In the genomic region with DNA sequence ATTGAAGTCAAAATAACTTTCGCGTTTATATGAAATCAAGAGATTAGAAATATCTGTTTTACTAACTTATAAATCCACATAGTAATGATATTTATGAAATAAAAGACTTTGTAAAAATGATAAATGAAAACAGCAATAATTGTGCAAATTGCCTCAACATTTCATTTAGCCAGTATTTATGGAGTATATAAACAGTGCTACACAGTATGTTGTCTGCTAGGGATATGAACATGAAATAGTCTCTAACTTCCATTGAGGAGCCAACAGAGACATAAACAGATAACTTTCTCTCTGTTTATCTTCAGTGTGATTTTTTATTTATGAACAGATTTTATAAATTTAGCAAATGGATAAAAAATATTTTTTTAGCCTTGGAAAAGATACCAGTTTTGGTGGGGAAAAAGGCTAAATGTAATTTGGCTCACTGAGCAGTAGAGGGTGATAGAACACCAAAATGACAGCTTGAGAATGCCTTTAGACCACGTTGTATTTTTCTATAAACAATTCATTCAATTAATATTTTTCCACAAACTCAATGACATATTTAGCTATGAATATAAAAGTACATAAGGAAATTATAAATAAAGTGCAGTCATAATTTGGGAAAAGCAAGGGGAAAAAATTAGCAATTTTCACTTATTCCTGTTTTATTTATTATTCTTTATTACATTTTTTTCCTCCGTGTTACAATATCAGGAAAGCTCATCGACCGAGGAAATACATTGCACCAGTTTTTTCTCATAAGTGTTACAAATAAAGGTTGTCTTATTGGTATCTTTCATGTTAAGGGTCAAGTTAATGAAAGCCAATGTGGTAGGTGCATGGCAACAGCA, we compare ENCODE assay signal across 8 cellular contexts. TPM values are rescaled to one million over a fixed set of nuclear protein-coding genes. Genes with fewer than 3 reads are reported as not detected.
DNase-seq lines count a peak whose midpoint lies in the region; ATAC-seq and TF ChIP-seq lines count a peak whose summit lies in the region.

No MANE protein-coding gene starts in this region.

- intact Hi-C loops in HCT116 (cut with micrococcal nuclease), result loop anchor here (1.0 to 2.0 kb wide), 4 partner anchors 49 to 600 kb away; a partner anchor contains a TSS

- H3K27ac Mint-ChIP-seq in CD4-positive, CD25-positive, alpha-beta regulatory T cell, result no peak overlapping the region
- H3K27ac Mint-ChIP-seq in memory B cell, result no peak overlapping the region
- H3K27ac Mint-ChIP-seq in T-helper 2 cell treated with Interferon-gamma antibody and Interleukin-4, amounts not matched to agents 5 μg/mL and 100 μg/mL, for 36 hours, result no peak overlapping the region

- CTCF ChIA-PET in HCT116 (lab: Charles Lee), result interaction anchor here (0.7 to 3.3 kb wide), 10 partner anchors 10 to 730 kb away, joined by 3 to 52 read pairs (median 4); a partner anchor contains a TSS

- peak; percentile 55 to 62 for ATAC-seq in CD4-positive, CD25-positive, alpha-beta regulatory T cell (ENCODE audit: low read depth in 2 of 2)
- ATAC-seq in HCT116 (peak; percentile 79), memory B cell (ENCODE audit: low read depth) (peak; percentile 65), GM21515 (IDR thresholded peaks at IDR 0.05; ENCODE audit: unreplicated experiment) (no peak)

- TF ChIP-seq CTCF in HCT116 (IDR thresholded peaks at IDR 0.05 in 2 of 3, conservative IDR thresholded peaks at IDR 0.05 in 1 of 3; ENCODE audit: borderline replicate concordance in 1 of 3, insufficient read depth in 1 of 3, low read depth in 2 of 3, low read length in 2 of 3) (peak; percentile 72 to 80 (median 75)), choroid plexus epithelial cell (conservative IDR thresholded peaks at IDR 0.05; ENCODE audit: low read depth, low read length) (peak; percentile 82)

- no peaks in the 10 kb centered on the region for H3K9me2 ChIP-seq in HCT116 (ENCODE audit: insufficient read depth)

- H3K9me3 Mint-ChIP-seq in CD4-positive, CD25-positive, alpha-beta regulatory T cell, result peaks cover 0 to 10% (median 0%) of the 10 kb centered on the region in 7 donors
- no peaks in the 10 kb centered on the region for H3K9me3 Mint-ChIP-seq in memory B cell
- H3K9me3 Mint-ChIP-seq in T-helper 2 cell treated with Interferon-gamma antibody and Interleukin-4, amounts not matched to agents 5 μg/mL and 100 μg/mL, for 36 hours, result peaks cover 17% of the 10 kb centered on the region

- H3K4me1 Mint-ChIP-seq in CD4-positive, CD25-positive, alpha-beta regulatory T cell, result no peaks in the 10 kb centered on the region
- no peaks in the 10 kb centered on the region for H3K4me1 Mint-ChIP-seq in memory B cell
- H3K4me1 Mint-ChIP-seq in T-helper 2 cell treated with Interferon-gamma antibody and Interleukin-4, amounts not matched to agents 5 μg/mL and 100 μg/mL, for 36 hours (ENCODE audit: low read depth), result peaks cover 7% of the 10 kb centered on the region

- H3K36me3 ChIP-seq in CD4-positive, CD25-positive, alpha-beta regulatory T cell (ENCODE audit: control insufficient read depth, insufficient read depth, low read length), result no peaks in the 10 kb centered on the region
- H3K36me3 ChIP-seq in HCT116 (ENCODE audit: control insufficient read depth in 1 of 2, insufficient read depth in 2 of 2, low read length in 2 of 2), result no peaks in the 10 kb centered on the region

- peaks cover 7 to 11% of the 10 kb centered on the region in 2 experiments for H3K9me3 ChIP-seq in CD4-positive, CD25-positive, alpha-beta regulatory T cell (ENCODE audit: control insufficient read depth in 2 of 2, low read length in 2 of 2)
- H3K9me3 ChIP-seq in HCT116 (ENCODE audit: control insufficient read depth in 1 of 2, insufficient read depth in 1 of 2, low read depth in 1 of 2, low read length in 2 of 2), result no peaks in the 10 kb centered on the region

- H2AFZ ChIP-seq in HCT116 (ENCODE audit: low read depth, low read length, poor library complexity, severe bottlenecking), result peak overlapping the region; percentile 81

- no TSS peak for BruUV-seq in HCT116 (replicated peaks; lab: Mats Ljungman, UMichigan)

- no peaks in the 10 kb centered on the region for H3K36me3 Mint-ChIP-seq in CD4-positive, CD25-positive, alpha-beta regulatory T cell
- H3K36me3 Mint-ChIP-seq in memory B cell, result no peaks in the 10 kb centered on the region
- peaks cover 7% of the 10 kb centered on the region for H3K36me3 Mint-ChIP-seq in T-helper 2 cell treated with Interferon-gamma antibody and Interleukin-4, amounts not matched to agents 5 μg/mL and 100 μg/mL, for 36 hours (ENCODE audit: low read depth)

- no peak overlapping the region for H3K4me3 ChIP-seq in CD4-positive, CD25-positive, alpha-beta regulatory T cell (ENCODE audit: low read depth, low read length)
- no peak overlapping the region for H3K4me3 ChIP-seq in HCT116 (replicated peaks in 1 of 2; ENCODE audit: low read depth in 1 of 2, low read length in 2 of 2)
- no peak overlapping the region for H3K4me3 ChIP-seq in choroid plexus epithelial cell (ENCODE audit: low read depth, low read length)

- H3K27me3 ChIP-seq in CD4-positive, CD25-positive, alpha-beta regulatory T cell (ENCODE audit: control insufficient read depth, insufficient read depth, low read length), result peaks cover 12% of the 10 kb centered on the region
- no peaks in the 10 kb centered on the region for H3K27me3 ChIP-seq in HCT116 (ENCODE audit: insufficient read depth, low read length)

- RAD21 ChIA-PET in HCT116 (lab: Charles Lee; ENCODE audit: low non-redundant PET in 1 of 2, low total read pairs in 2 of 2, uncharacterized antibody in 2 of 2, unreplicated experiment in 2 of 2), result interaction anchor here (1.0 to 1.1 kb wide), 2 partner anchors 131 to 132 kb away, joined by 4 to 6 read pairs; no protein-coding TSS in a partner anchor

- TF ChIP-seq POLR2A in HCT116 (IDR thresholded peaks at IDR 0.05; ENCODE audit: borderline replicate concordance, extremely low read depth, insufficient read depth, insufficient read length), result no peak

- no peak overlapping the region for H3K9ac ChIP-seq in HCT116 (ENCODE audit: low read length)

- H3K27me3 Mint-ChIP-seq in CD4-positive, CD25-positive, alpha-beta regulatory T cell, result peaks cover 30% of the 10 kb centered on the region
- H3K27me3 Mint-ChIP-seq in memory B cell, result no peaks in the 10 kb centered on the region
- H3K27me3 Mint-ChIP-seq in T-helper 2 cell treated with Interferon-gamma antibody and Interleukin-4, amounts not matched to agents 5 μg/mL and 100 μg/mL, for 36 hours (ENCODE audit: low read depth), result peaks cover 39% of the 10 kb centered on the region

- H3K4me2 ChIP-seq in HCT116 (ENCODE audit: low read length), result no peak overlapping the region

- no peaks in the 10 kb centered on the region for H3K79me2 ChIP-seq in HCT116 (ENCODE audit: insufficient read depth, low read length)

- TF ChIP-seq RAD21 in HCT116 (IDR thresholded peaks at IDR 0.05; ENCODE audit: low read depth), result peak; percentile 89

- no peak overlapping the region for H3K27ac ChIP-seq in CD4-positive, CD25-positive, alpha-beta regulatory T cell (ENCODE audit: insufficient read depth, low read length, poor library complexity, severe bottlenecking)
- H3K27ac ChIP-seq in HCT116 (ENCODE audit: low read depth, low read length), result no peak overlapping the region

- H4K20me1 ChIP-seq in HCT116 (ENCODE audit: insufficient read depth), result no peaks in the 10 kb centered on the region

- POLR2A ChIA-PET in HCT116 (lab: Charles Lee), result interaction anchor here (1.2 kb wide), 1 partner anchor 48 kb away, joined by 8 read pairs; a partner anchor contains a TSS

- peak in 2 of 3 donors; percentile 51 to 58 for DNase-seq in CD4-positive, CD25-positive, alpha-beta regulatory T cell
- peak; percentile 15 for DNase-seq in HCT116 (ENCODE audit: low read depth, low spot score)
- DNase-seq in NCI-H526 treated with DMSO at 0.1 percent for 48 hours (lab: John Stamatoyannopoulos, UW), result peak; percentile 3
- peak; percentile 67 for DNase-seq in choroid plexus epithelial cell (ENCODE audit: low read depth)
- DNase-seq in memory B cell (ENCODE audit: low spot score in 2 of 2), result peak in 1 of 2 donors; percentile 35
- DNase-seq in 8988T, result no peak
- DNase-seq in T-helper 2 cell treated with Interferon-gamma antibody and Interleukin-4, amounts not matched to agents 5 μg/mL and 100 μg/mL, for 36 hours (ENCODE audit: low spot score), result no peak

- no peak overlapping the region for H3K4me3 Mint-ChIP-seq in CD4-positive, CD25-positive, alpha-beta regulatory T cell
- no peak overlapping the region for H3K4me3 Mint-ChIP-seq in memory B cell
- H3K4me3 Mint-ChIP-seq in T-helper 2 cell treated with Interferon-gamma antibody and Interleukin-4, amounts not matched to agents 5 μg/mL and 100 μg/mL, for 36 hours, result no peak overlapping the region

- H3K4me1 ChIP-seq in CD4-positive, CD25-positive, alpha-beta regulatory T cell (ENCODE audit: control insufficient read depth, insufficient read depth, low read length, poor library complexity, severe bottlenecking), result no peaks in the 10 kb centered on the region
- no peaks in the 10 kb centered on the region for H3K4me1 ChIP-seq in HCT116 (ENCODE audit: control insufficient read depth in 1 of 2, insufficient read depth in 2 of 2, low read length in 2 of 2)

TF ChIP-seq in HCT116, 20 proteins besides CTCF, POLR2A, EP300 and RAD21:
- TF ChIP-seq, protein P1, sequence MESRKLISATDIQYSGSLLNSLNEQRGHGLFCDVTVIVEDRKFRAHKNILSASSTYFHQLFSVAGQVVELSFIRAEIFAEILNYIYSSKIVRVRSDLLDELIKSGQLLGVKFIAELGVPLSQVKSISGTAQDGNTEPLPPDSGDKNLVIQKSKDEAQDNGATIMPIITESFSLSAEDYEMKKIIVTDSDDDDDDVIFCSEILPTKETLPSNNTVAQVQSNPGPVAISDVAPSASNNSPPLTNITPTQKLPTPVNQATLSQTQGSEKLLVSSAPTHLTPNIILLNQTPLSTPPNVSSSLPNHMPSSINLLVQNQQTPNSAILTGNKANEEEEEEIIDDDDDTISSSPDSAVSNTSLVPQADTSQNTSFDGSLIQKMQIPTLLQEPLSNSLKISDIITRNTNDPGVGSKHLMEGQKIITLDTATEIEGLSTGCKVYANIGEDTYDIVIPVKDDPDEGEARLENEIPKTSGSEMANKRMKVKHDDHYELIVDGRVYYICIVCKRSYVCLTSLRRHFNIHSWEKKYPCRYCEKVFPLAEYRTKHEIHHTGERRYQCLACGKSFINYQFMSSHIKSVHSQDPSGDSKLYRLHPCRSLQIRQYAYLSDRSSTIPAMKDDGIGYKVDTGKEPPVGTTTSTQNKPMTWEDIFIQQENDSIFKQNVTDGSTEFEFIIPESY (IDR thresholded peaks at IDR 0.05; ENCODE audit: extremely low read depth, insufficient replicate concordance, low read length), result no peak
- TF ChIP-seq ZNF274 (IDR thresholded peaks at IDR 0.05; ENCODE audit: low read depth, low read length) (no peak), FOSL1 (IDR thresholded peaks at IDR 0.05; ENCODE audit: low read depth) (no peak), JUND (IDR thresholded peaks at IDR 0.05) (no peak)
- TF ChIP-seq, protein P2, sequence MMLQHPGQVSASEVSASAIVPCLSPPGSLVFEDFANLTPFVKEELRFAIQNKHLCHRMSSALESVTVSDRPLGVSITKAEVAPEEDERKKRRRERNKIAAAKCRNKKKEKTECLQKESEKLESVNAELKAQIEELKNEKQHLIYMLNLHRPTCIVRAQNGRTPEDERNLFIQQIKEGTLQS (IDR thresholded peaks at IDR 0.05), result no peak

RNA-seq across cellular contexts. Expression of a gene that starts 47.4 kb away (rescaled TPM):
- total RNA-seq in CD4-positive, CD25-positive, alpha-beta regulatory T cell, result 14.3 TPM
- polyA plus RNA-seq in CD4-positive, CD25-positive, alpha-beta regulatory T cell, result 1 to 10 TPM in 2 of 4 donors, under 1 TPM in 2; 0.43 to 2.0 (median 1.3) TPM
- 16.0 TPM for total RNA-seq in HCT116 (2021; ENCODE audit: unreplicated experiment)
- polyA plus RNA-seq in HCT116 (2012), result 3.1 and 4.0 TPM in 2 replicates

Comparison
In these comparisons a context has a peak if more than half of its experiments do, and no peak if none do; other contexts are left out.
1. DNase-seq: peak in CD4-positive, CD25-positive, alpha-beta regulatory T cell (2 of 3), HCT116 (single experiment), NCI-H526 treated with DMSO at 0.1 percent for 48 hours (single experiment) and choroid plexus epithelial cell (single experiment); none in 8988T (single experiment) and T-helper 2 cell treated with Interferon-gamma antibody and Interleukin-4, amounts not matched to agents 5 μg/mL and 100 μg/mL, for 36 hours (single experiment).